Comparison of ENCODE assay signal across 13 cellular contexts in the genomic region with DNA sequence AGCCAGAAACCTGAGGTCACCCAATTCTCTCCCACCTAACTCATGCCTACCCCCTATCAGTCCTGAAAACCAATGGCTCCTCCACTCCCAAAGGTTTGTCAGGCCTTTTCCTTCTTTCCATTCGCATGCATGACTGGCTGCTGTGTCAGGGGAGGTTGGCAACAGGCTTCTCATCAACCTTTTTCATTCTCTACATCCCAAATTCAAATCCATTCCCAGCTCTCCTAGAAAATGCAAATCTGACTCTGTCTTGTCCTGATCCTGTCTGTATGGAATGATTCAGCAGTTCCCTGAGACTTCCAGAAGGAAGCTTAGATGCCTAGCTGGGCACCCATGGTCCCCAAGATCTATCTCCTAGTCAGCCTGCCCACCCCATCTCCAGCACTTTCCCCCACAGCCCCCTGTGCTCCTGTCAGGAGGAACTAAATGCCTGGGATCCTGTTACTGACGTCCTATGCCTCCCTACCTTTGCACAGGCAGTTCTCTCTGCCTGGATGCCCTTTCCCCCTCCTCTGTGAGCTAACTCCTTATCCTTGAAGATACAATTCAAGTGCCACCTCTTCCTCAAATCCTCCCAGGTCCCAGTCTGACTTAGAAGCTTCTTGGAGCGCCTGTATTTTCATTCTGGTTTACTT. TPM values are rescaled to one million over a fixed set of nuclear protein-coding genes. Genes with fewer than 3 reads are reported as not detected.
DNase-seq lines count a peak whose midpoint lies in the region; ATAC-seq and TF ChIP-seq lines count a peak whose summit lies in the region.
"Had no signal": no experiment of that assay in that cellular context is flagged by ENCODE, and none has a peak within 500 bp of the region (broad histone marks: within the 10 kb centered on the region; RNA-seq: fewer than 3 reads in every experiment).

No MANE protein-coding gene starts in this region.

- H3K4me1 ChIP-seq in HUES6 (ENCODE audit: control insufficient read depth, insufficient read depth, low read length) (peaks cover 36% of the 10 kb centered on the region), stomach smooth muscle (ENCODE audit: control insufficient read depth, insufficient read depth, low read length) (peaks cover 45% of the 10 kb centered on the region)

- peak overlapping the region; percentile 28 for H3K27ac Mint-ChIP-seq in mesothelial cell of epicardium

- H3K9me3 ChIP-seq in HUES6 (ENCODE audit: control insufficient read depth, insufficient read depth, low read depth, low read length) (peaks cover 4% of the 10 kb centered on the region; the same call in 1 of the 2 replicates), stomach smooth muscle (ENCODE audit: control insufficient read depth in 2 of 2, low read length in 2 of 2) (no peaks in the 10 kb centered on the region)

- H3K36me3 ChIP-seq in HUES6 (ENCODE audit: control insufficient read depth, insufficient read depth, low read length) (no peaks in the 10 kb centered on the region), stomach smooth muscle (ENCODE audit: control insufficient read depth in 2 of 2, insufficient read depth in 2 of 2, low read length in 2 of 2) (no peaks in the 10 kb centered on the region)

- H3K27ac ChIP-seq in HUES6 (ENCODE audit: low read depth, low read length) (no peak overlapping the region), coronary artery (peak overlapping the region; percentile 74 to 86), stomach smooth muscle (ENCODE audit: low read length) (peak overlapping the region; percentile 94)
- H3K27ac ChIP-seq: SJSA1 had no signal

- H3K27me3 ChIP-seq in HUES6 (ENCODE audit: control insufficient read depth, insufficient read depth, low read length) (peaks cover 14% of the 10 kb centered on the region), stomach smooth muscle (ENCODE audit: control insufficient read depth in 1 of 2, insufficient read depth in 2 of 2, low read length in 2 of 2) (no peaks in the 10 kb centered on the region)

- H3K9ac ChIP-seq in HUES6 (ENCODE audit: low read length) (no peak overlapping the region), stomach smooth muscle (ENCODE audit: low read length in 2 of 2) (peak overlapping the region; percentile 36 to 59)

- ATAC-seq in HG03354 (IDR thresholded peaks at IDR 0.05; ENCODE audit: poor library complexity, severe bottlenecking, unreplicated experiment): no peak
- no peak for ATAC-seq in activated CD4-positive, CD25-positive, alpha-beta regulatory T cell treated with anti-CD3 and anti-CD28 coated beads, Interleukin-2, amount 50 U/mL, for 24 hours

- H3K4me1 Mint-ChIP-seq in mesothelial cell of epicardium: peaks cover 28% of the 10 kb centered on the region

- TF ChIP-seq CTCF in coronary artery (IDR thresholded peaks at IDR 0.05) (no peak), mesothelial cell of epicardium (IDR thresholded peaks at IDR 0.05; ENCODE audit: unreplicated experiment) (no peak)

- no peaks in the 10 kb centered on the region for H3K27me3 Mint-ChIP-seq in mesothelial cell of epicardium (ENCODE audit: low read depth)

- H3K4me3 ChIP-seq in HUES6 (ENCODE audit: low read depth, low read length) (peak overlapping the region; percentile 57), coronary artery (no peak overlapping the region), stomach smooth muscle (ENCODE audit: low read length in 2 of 2) (peak overlapping the region in 1 of 2 donors; percentile 74)
- H3K4me3 ChIP-seq: SJSA1 had no signal

- DNase-seq in coronary artery (ENCODE audit: low spot score) (no peak), mesothelial cell of epicardium (ENCODE audit: low spot score in 2 of 2, unreplicated experiment in 2 of 2) (no peak), DMS53 (lab: John Stamatoyannopoulos, UW) (no peak), NCI-H345 (lab: John Stamatoyannopoulos, UW) (no peak)
- DNase-seq: activated gamma-delta T cell treated with Interleukin-2 at 50 U/mL for 16 hours; hippocampal formation; stimulated activated CD4-positive, alpha-beta T cell treated with anti-CD3 and anti-CD28 coated beads, Interleukin-2, amount 100 ng/mL, for 48 hours had no signal

- H3K36me3 Mint-ChIP-seq in mesothelial cell of epicardium: no peaks in the 10 kb centered on the region

- peak overlapping the region; percentile 67 for H3K4me3 Mint-ChIP-seq in mesothelial cell of epicardium

- H3K9me3 Mint-ChIP-seq in mesothelial cell of epicardium: peaks cover 8% of the 10 kb centered on the region

RNA-seq across cellular contexts. Expression of a gene that starts 5.1 kb away (rescaled TPM):
- total RNA-seq in mesothelial cell of epicardium: 210 to 218 TPM (median 216 TPM) in 3 replicates

RNA-seq across cellular contexts. Expression of a gene that starts 33.1 kb away (rescaled TPM):
- total RNA-seq in mesothelial cell of epicardium: 4.0 to 5.3 TPM (median 4.7 TPM) in 3 replicates
- total RNA-seq: Daoy had no signal
